Comparison of ENCODE assay signal across 28 cellular contexts in the genomic region with DNA sequence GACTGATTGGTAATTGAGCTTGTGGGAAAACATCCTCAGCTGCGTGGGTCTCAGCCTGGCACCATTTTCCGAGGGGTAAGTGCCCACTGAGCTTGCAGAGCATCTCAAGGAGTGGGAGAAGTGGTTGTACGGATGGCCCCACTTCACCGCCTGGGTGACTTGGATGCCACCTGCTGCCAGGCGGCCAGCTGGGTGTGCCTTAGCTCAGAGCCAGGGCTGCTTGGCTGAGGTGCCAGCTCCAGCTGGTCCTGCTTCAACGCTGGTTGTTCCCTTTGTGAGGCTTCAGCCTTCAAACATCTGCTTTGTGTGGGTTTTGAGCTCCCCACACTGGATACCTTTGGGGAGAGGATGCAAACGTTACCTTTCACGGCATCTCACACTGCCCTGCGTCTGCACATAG.
"Had no signal": no experiment of that assay in that cellular context is flagged by ENCODE, and none has a peak within 500 bp of the region (broad histone marks: within the 10 kb centered on the region; RNA-seq: fewer than 3 reads in every experiment).

No MANE protein-coding gene starts in this region.

- H3K9me3 ChIP-seq: adrenal gland, body of pancreas, breast epithelium, SJSA1, SK-N-SH had no signal

- H3K4me1 ChIP-seq: adrenal gland, body of pancreas, breast epithelium, SJSA1 had no signal

- H3K36me3 ChIP-seq: adrenal gland, breast epithelium, SJSA1 had no signal

- H3K4me3 ChIP-seq: adrenal gland, body of pancreas, breast epithelium, SJSA1 had no signal

- H3K27ac ChIP-seq: adrenal gland, body of pancreas, breast epithelium, SJSA1 had no signal

- H3K4me2 ChIP-seq: SK-N-SH had no signal

- ATAC-seq: activated CD4-positive, alpha-beta T cell treated with anti-CD3 and anti-CD28 coated beads for 36 hours; activated CD4-positive, CD25-positive, alpha-beta regulatory T cell treated with anti-CD3 and anti-CD28 coated beads, Interleukin-2, amount 50 U/mL, for 24 hours; activated CD8-positive, alpha-beta T cell treated with anti-CD3 and anti-CD28 coated beads, Interleukin-2, amount 10 ng/mL, durations not matched to agents 7 days and 5 days; activated naive CD4-positive, alpha-beta T cell treated with anti-CD3 and anti-CD28 coated beads, Interleukin-2, amount 50 U/mL, for 72 hours; activated T-cell treated with anti-CD3 and anti-CD28 coated beads, Interleukin-2, amount 50 U/mL, for 4 hours; body of pancreas; Panc1; WTC11 had no signal

- H3K27me3 ChIP-seq: adrenal gland, body of pancreas, breast epithelium had no signal

- H3K9ac ChIP-seq: SK-N-SH had no signal

- DNase-seq: activated CD4-positive, alpha-beta T cell treated with anti-CD3 and anti-CD28 coated beads for 36 hours; activated CD4-positive, alpha-beta T cell treated with anti-CD3 and anti-CD28 coated beads, Interleukin-2, amount 10 ng/mL, durations not matched to agents 7 days and 5 days; activated CD4-positive, alpha-beta T cell treated with anti-CD3 and anti-CD28 coated beads, Interleukin-2, amount 50 U/mL, for 48 hours; activated CD8-positive, alpha-beta T cell treated with anti-CD3 and anti-CD28 coated beads, Interleukin-2, amount 10 ng/mL, durations not matched to agents 7 days and 5 days; activated gamma-delta T cell treated with Interleukin-2 at 50 U/mL for 16 hours; activated naive CD4-positive, alpha-beta T cell treated with anti-CD3 and anti-CD28 coated beads for 36 hours; activated T-cell treated with anti-CD3 and anti-CD28 coated beads, Interleukin-2, amount 50 U/mL, for 4 hours; adrenal gland; body of pancreas; NCI-H1048; NCI-H1105 treated with DMSO at 0.1 percent for 48 hours; NCI-H1436; NCI-H1694; NCI-H1930; NCI-H2107; NCI-H2171; NCI-H446; NCI-H510A treated with DMSO at 0.1 percent for 48 hours; NCI-H526 treated with DMSO at 0.1 percent for 48 hours; NCI-H774; SHP77 treated with DMSO at 0.1 percent for 48 hours; SK-N-SH had no signal
